Comparison of ENCODE assay signal across 14 cellular contexts in genomic region chr2:224919472-224920110, GRCh38.
"Had no signal": no experiment of that assay in that cellular context is flagged by ENCODE, and none has a peak within 500 bp of the region (broad histone marks: within the 10 kb centered on the region; RNA-seq: fewer than 3 reads in every experiment).

No MANE protein-coding gene starts in this region.

- H3K4me3 Mint-ChIP-seq: activated naive CD4-positive, alpha-beta T cell treated with anti-CD3 and anti-CD28 coated beads, Interleukin-2, amount 50 U/mL, for 24 hours; nephron; stimulated activated memory B cell treated with anti-CD40 and anti-IgM and Interleukin-4, amounts not matched to agents 10 μg/mL and 1 μg/mL and 100 μg/mL, for 72 hours had no signal

- H3K9me3 ChIP-seq: lower lobe of right lung, spleen, thoracic aorta had no signal

- H3K27me3 Mint-ChIP-seq: activated naive CD4-positive, alpha-beta T cell treated with anti-CD3 and anti-CD28 coated beads, Interleukin-2, amount 50 U/mL, for 24 hours; stimulated activated memory B cell treated with anti-CD40 and anti-IgM and Interleukin-4, amounts not matched to agents 10 μg/mL and 1 μg/mL and 100 μg/mL, for 72 hours had no signal

- H3K27ac Mint-ChIP-seq: activated naive CD4-positive, alpha-beta T cell treated with anti-CD3 and anti-CD28 coated beads, Interleukin-2, amount 50 U/mL, for 24 hours; nephron; stimulated activated memory B cell treated with anti-CD40 and anti-IgM and Interleukin-4, amounts not matched to agents 10 μg/mL and 1 μg/mL and 100 μg/mL, for 72 hours had no signal

- H3K9me3 Mint-ChIP-seq: nephron; stimulated activated memory B cell treated with anti-CD40 and anti-IgM and Interleukin-4, amounts not matched to agents 10 μg/mL and 1 μg/mL and 100 μg/mL, for 72 hours had no signal

- H3K27me3 ChIP-seq: dorsolateral prefrontal cortex, spleen had no signal

- DNase-seq: activated gamma-delta T cell; dorsolateral prefrontal cortex; foreskin fibroblast; lower lobe of right lung; nucleus accumbens; posterior cingulate gyrus; spleen; stimulated activated CD4-positive, alpha-beta T cell treated with anti-CD3 and anti-CD28 coated beads, Interleukin-4, amount 100 ng/mL, for 4 hours; T-helper 1 cell; T-helper 9 cell had no signal

- H3K4me3 ChIP-seq: dorsolateral prefrontal cortex, lower lobe of right lung, spleen, thoracic aorta had no signal

- H3K27ac ChIP-seq: lower lobe of right lung, thoracic aorta had no signal

- H3K4me1 Mint-ChIP-seq: nephron had no signal

- H3K36me3 ChIP-seq: thoracic aorta had no signal

- ATAC-seq: lower lobe of right lung; stimulated activated memory B cell treated with anti-CD40 and anti-IgM and Interleukin-4, amounts not matched to agents 10 μg/mL and 1 μg/mL and 100 μg/mL, for 72 hours had no signal
